21 cellular contexts compared by ENCODE assay signal in the genomic region with DNA sequence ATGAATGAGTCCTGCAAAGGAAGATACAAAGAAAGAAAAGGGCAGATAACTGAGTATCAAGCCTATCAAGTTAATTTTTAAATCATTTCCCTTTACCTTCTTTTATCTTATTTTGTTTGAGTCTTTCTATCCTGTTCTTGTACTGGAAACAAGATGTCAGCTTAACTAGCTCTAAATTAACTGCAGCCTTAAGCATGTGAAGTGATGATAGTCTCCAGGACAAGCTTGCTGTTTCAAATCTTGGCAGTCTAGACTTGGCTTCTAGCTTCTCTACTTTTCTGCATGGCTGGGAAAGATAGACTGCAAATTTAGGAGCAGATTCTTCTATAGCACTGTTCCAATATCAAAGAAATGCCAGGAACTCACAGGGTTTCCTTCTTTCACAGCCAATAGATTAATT.
"Had no signal": no experiment of that assay in that cellular context is flagged by ENCODE, and none has a peak within 500 bp of the region (broad histone marks: within the 10 kb centered on the region; RNA-seq: fewer than 3 reads in every experiment).

No MANE protein-coding gene starts in this region.

- ATAC-seq: stimulated activated effector memory CD8-positive, alpha-beta T cell treated with anti-CD3 and anti-CD28 coated beads, Interleukin-12 subunit alpha, Interleukin-12 subunit beta, amount 100 ng/mL, for 72 hours; stimulated activated memory B cell treated with anti-CD40 and anti-IgM and Interleukin-4, amounts not matched to agents 10 μg/mL and 1 μg/mL and 100 μg/mL, for 72 hours; stimulated activated naive B cell treated with anti-CD40 and anti-IgM and Interleukin-4, amounts not matched to agents 10 μg/mL and 1 μg/mL and 100 μg/mL, for 72 hours; stimulated activated naive CD8-positive, alpha-beta T cell treated with anti-CD3 and anti-CD28 coated beads, Interleukin-15, amount 100 ng/mL, for 72 hours; stimulated activated naive CD8-positive, alpha-beta T cell treated with anti-CD3 and anti-CD28 coated beads, Interleukin-15, Interleukin-2, amounts not matched to agents 100 U/mL and 50 U/mL, for 24 hours; upper lobe of right lung had no signal

- DNase-seq: stimulated activated CD4-positive, alpha-beta T cell treated with anti-CD3 and anti-CD28 coated beads, Interleukin-2, amount 100 ng/mL, for 48 hours; stimulated activated CD4-positive, alpha-beta T cell treated with anti-CD3 and anti-CD28 coated beads, Interleukin-4, amount 100 ng/mL, for 1 hour; stimulated activated CD4-positive, alpha-beta T cell treated with anti-CD3 and anti-CD28 coated beads, Interleukin-4, amount 100 ng/mL, for 24 hours; stimulated activated CD4-positive, alpha-beta T cell treated with anti-CD3 and anti-CD28 coated beads, Interleukin-4, amount 100 ng/mL, for 4 hours; stimulated activated CD8-positive, alpha-beta memory T cell treated with anti-CD3 and anti-CD28 coated beads, Interleukin-4, amount 100 ng/mL, for 48 hours; stimulated activated naive B cell treated with anti-CD40 and anti-IgM and Interleukin-4, amounts not matched to agents 10 μg/mL and 1 μg/mL and 100 μg/mL, for 72 hours; stimulated activated naive CD4-positive, alpha-beta T cell; stimulated activated naive CD4-positive, alpha-beta T cell treated with Interleukin-2 at 50 U/mL for 16 hours; stimulated activated naive CD8-positive, alpha-beta T cell treated with anti-CD3 and anti-CD28 coated beads, Interleukin-15, amount 100 ng/mL, for 72 hours; stimulated activated naive CD8-positive, alpha-beta T cell treated with anti-CD3 and anti-CD28 coated beads, Interleukin-15, Interleukin-2, amounts not matched to agents 100 U/mL and 50 U/mL, for 24 hours; stomach; substantia nigra; testis; thyroid gland; tibial artery; transverse colon; upper lobe of left lung; upper lobe of right lung; uterus had no signal
